ENCODE assay signal across 8 cellular contexts in genomic region chr6:143677577-143677890, GRCh38. TPM values are rescaled to one million over a fixed set of nuclear protein-coding genes. Genes with fewer than 3 reads are reported as not detected.
DNase-seq lines count a peak whose midpoint lies in the region; ATAC-seq and TF ChIP-seq lines count a peak whose summit lies in the region.

No MANE protein-coding gene starts in this region.

- no peaks in the 10 kb centered on the region for H3K27me3 ChIP-seq in dorsolateral prefrontal cortex

- ATAC-seq in naive thymus-derived CD8-positive, alpha-beta T cell, result no peak
- no peak for ATAC-seq in GM18868 (IDR thresholded peaks at IDR 0.05; ENCODE audit: unreplicated experiment)

- H3K36me3 Mint-ChIP-seq in naive thymus-derived CD8-positive, alpha-beta T cell, result peaks cover 0 to 9% (median 5%) of the 10 kb centered on the region in 3 donors

- peak overlapping the region in 35 of 59 donors; percentile 7 to 92 (median 76) for H3K27ac ChIP-seq in dorsolateral prefrontal cortex

- H3K4me3 Mint-ChIP-seq in naive thymus-derived CD8-positive, alpha-beta T cell, result peak overlapping the region in 9 of 10 donors; percentile 40 to 81 (median 57)

- DNase-seq in stimulated activated CD8-positive, alpha-beta memory T cell treated with anti-CD3 and anti-CD28 coated beads, Interleukin-12 subunit alpha, Interleukin-12 subunit beta, amount 100 ng/mL, for 24 hours (ENCODE audit: extremely low read depth), result peak; percentile 26
- no peak for DNase-seq in stimulated activated CD8-positive, alpha-beta memory T cell treated with anti-CD3 and anti-CD28 coated beads, Interleukin-4, amount 100 ng/mL, for 48 hours
- DNase-seq in dorsolateral prefrontal cortex (no peak), HCEC 1CT (no peak), midbrain (lab: John Stamatoyannopoulos, UW) (no peak), NCI-H2171 (lab: John Stamatoyannopoulos, UW) (no peak)
- DNase-seq in naive thymus-derived CD8-positive, alpha-beta T cell, result no peak

- TF ChIP-seq CTCF in dorsolateral prefrontal cortex (IDR thresholded peaks at IDR 0.05 in 54 of 56, conservative IDR thresholded peaks at IDR 0.05 in 2 of 56; ENCODE audit: low read depth in 1 of 56, partially characterized antibody in 56 of 56), result no peak

- H3K27me3 Mint-ChIP-seq in naive thymus-derived CD8-positive, alpha-beta T cell, result peaks cover 3 to 40% (median 6%) of the 10 kb centered on the region in 5 donors

- H3K27ac Mint-ChIP-seq in naive thymus-derived CD8-positive, alpha-beta T cell, result peak overlapping the region in 1 of 10 donors; percentile 73

- H3K9me3 Mint-ChIP-seq in naive thymus-derived CD8-positive, alpha-beta T cell, result peaks cover 0 to 10% (median 7%) of the 10 kb centered on the region in 9 donors

- H3K4me3 ChIP-seq in dorsolateral prefrontal cortex, result peak overlapping the region; percentile 56 to 88 (median 74)

- POLR2A ChIA-PET in naive thymus-derived CD8-positive, alpha-beta T cell (lab: Charles Lee), result interaction anchor here (1.5 kb wide), 1 partner anchor 166 kb away, joined by 4 read pairs; the partner anchor contains the start of gene LTV1

- H3K4me1 Mint-ChIP-seq in naive thymus-derived CD8-positive, alpha-beta T cell, result peaks cover 5 to 23% (median 12%) of the 10 kb centered on the region in 4 donors

- intact Hi-C loops in dorsolateral prefrontal cortex (cut with DNase I), result no loop called here

RNA-seq across cellular contexts. Expression of gene PHACTR2, which starts 0.2 kb away (rescaled TPM):
- total RNA-seq in dorsolateral prefrontal cortex, result 10 to 100 TPM; 12.5 to 72.4 (median 29.8) TPM
- 10 to 100 TPM; 15.4 to 16.0 TPM for total RNA-seq in naive thymus-derived CD8-positive, alpha-beta T cell
- 1 to 10 TPM; 7.1 to 9.0 (median 8.8) TPM for polyA plus RNA-seq in naive thymus-derived CD8-positive, alpha-beta T cell
